1 cellular context compared by ENCODE assay signal in genomic region chr4:141801558-141801957, GRCh38.
TF ChIP-seq lines count a peak whose summit lies in the region.

No MANE protein-coding gene starts in this region.

TF ChIP-seq in SK-N-SH, 30 proteins besides CTCF, POLR2A, EP300 and RAD21 (continued from another document):
- TF ChIP-seq ELF1 (IDR thresholded peaks at IDR 0.05) (no peak), TAF1 (IDR thresholded peaks at IDR 0.05; ENCODE audit: borderline replicate concordance, low read depth, low read length) (no peak), RFX5 (IDR thresholded peaks at IDR 0.05; ENCODE audit: low read length) (no peak), TCF12 (IDR thresholded peaks at IDR 0.05) (no peak), FOXM1 (IDR thresholded peaks at IDR 0.05; ENCODE audit: low read depth) (no peak), SMC3 (IDR thresholded peaks at IDR 0.05; ENCODE audit: low read depth, low read length) (no peak), MXI1 (IDR thresholded peaks at IDR 0.05; ENCODE audit: low read depth, low read length) (no peak), RCOR1 (IDR thresholded peaks at IDR 0.05; ENCODE audit: low read length) (no peak), IRF3 (IDR thresholded peaks at IDR 0.05; ENCODE audit: low read depth, low read length) (no peak), CHD2 (IDR thresholded peaks at IDR 0.05; ENCODE audit: low read length, partially characterized antibody) (no peak), POLR2AphosphoS5 (IDR thresholded peaks at IDR 0.05; ENCODE audit: low read depth, low read length) (no peak), MEF2A (IDR thresholded peaks at IDR 0.05; ENCODE audit: borderline replicate concordance, low read depth) (no peak), SIN3A (IDR thresholded peaks at IDR 0.05; ENCODE audit: borderline replicate concordance, low read depth, low read length) (no peak), ZBTB33 (IDR thresholded peaks at IDR 0.05; ENCODE audit: borderline replicate concordance, low read depth) (no peak), RXRA (IDR thresholded peaks at IDR 0.05; ENCODE audit: borderline replicate concordance, low read depth) (no peak), FOXJ3 (CRISPR knock-in tag; IDR thresholded peaks at IDR 0.05) (no peak)
